14 cellular contexts compared by ENCODE assay signal in genomic region chr18:61876899-61877298, GRCh38.
"Had no signal": no experiment of that assay in that cellular context is flagged by ENCODE, and none has a peak within 500 bp of the region (broad histone marks: within the 10 kb centered on the region; RNA-seq: fewer than 3 reads in every experiment).

No MANE protein-coding gene starts in this region.

- H3K27ac ChIP-seq: lower lobe of right lung, transverse colon, vagina had no signal

- H3K4me3 Mint-ChIP-seq: activated T-helper 1 cell treated with anti-CD3 and anti-CD28 coated beads, Interleukin-12 subunit alpha, Interleukin-12 subunit beta, Interleukin-2, Interleukin-4 antibody, amounts not matched to agents 30 ng/mL and 10 ng/mL and 1 ng/mL, durations not matched to agents 14 hours and 24 hours and 36 hours; immature natural killer cell; naive B cell; stimulated activated naive B cell treated with anti-CD40 and anti-IgM and Interleukin-4, amounts not matched to agents 10 μg/mL and 1 μg/mL and 100 μg/mL, for 72 hours; T-helper 17 cell; WTC11 had no signal

- H3K36me3 Mint-ChIP-seq: immature natural killer cell; naive B cell; stimulated activated naive B cell treated with anti-CD40 and anti-IgM and Interleukin-4, amounts not matched to agents 10 μg/mL and 1 μg/mL and 100 μg/mL, for 72 hours; WTC11 had no signal

- H3K4me1 ChIP-seq: lower lobe of right lung, transverse colon, vagina had no signal

- DNase-seq: activated CD4-positive, alpha-beta T cell treated with anti-CD3 and anti-CD28 coated beads for 4 hours; activated CD8-positive, alpha-beta memory T cell treated with anti-CD3 and anti-CD28 coated beads, Interleukin-2, amount 50 U/mL, for 48 hours; immature natural killer cell; left colon; lower lobe of right lung; naive B cell; stimulated activated CD4-positive, alpha-beta T cell treated with anti-CD3 and anti-CD28 coated beads, Interleukin-15, amount 100 ng/mL, for 24 hours; stimulated activated CD4-positive, alpha-beta T cell treated with anti-CD3 and anti-CD28 coated beads, Interleukin-4, amount 100 ng/mL, for 1 hour; stimulated activated naive B cell treated with anti-CD40 and anti-IgM and Interleukin-4, amounts not matched to agents 10 μg/mL and 1 μg/mL and 100 μg/mL, for 72 hours; T-helper 17 cell; transverse colon had no signal

- H3K36me3 ChIP-seq: lower lobe of right lung, transverse colon had no signal

- H3K4me1 Mint-ChIP-seq: immature natural killer cell; naive B cell; stimulated activated naive B cell treated with anti-CD40 and anti-IgM and Interleukin-4, amounts not matched to agents 10 μg/mL and 1 μg/mL and 100 μg/mL, for 72 hours; T-helper 17 cell; WTC11 had no signal

- ATAC-seq: left colon; lower lobe of right lung; stimulated activated naive B cell treated with anti-CD40 and anti-IgM and Interleukin-4, amounts not matched to agents 10 μg/mL and 1 μg/mL and 100 μg/mL, for 72 hours; T-helper 17 cell; WTC11 had no signal

- H3K27me3 ChIP-seq: transverse colon, vagina had no signal

- H3K9me3 ChIP-seq: lower lobe of right lung, transverse colon, vagina had no signal

- H3K9me3 Mint-ChIP-seq: activated T-helper 1 cell treated with anti-CD3 and anti-CD28 coated beads, Interleukin-12 subunit alpha, Interleukin-12 subunit beta, Interleukin-2, Interleukin-4 antibody, amounts not matched to agents 30 ng/mL and 10 ng/mL and 1 ng/mL, durations not matched to agents 14 hours and 24 hours and 36 hours; immature natural killer cell; stimulated activated naive B cell treated with anti-CD40 and anti-IgM and Interleukin-4, amounts not matched to agents 10 μg/mL and 1 μg/mL and 100 μg/mL, for 72 hours; WTC11 had no signal

- H3K4me3 ChIP-seq: lower lobe of right lung, transverse colon, vagina had no signal
